19 cellular contexts compared by ENCODE assay signal in genomic region chr12:111414711-111415252, GRCh38. TPM values are rescaled to one million over a fixed set of nuclear protein-coding genes. Genes with fewer than 3 reads are reported as not detected.
DNase-seq lines count a peak whose midpoint lies in the region; ATAC-seq, FAIRE-seq and TF ChIP-seq lines count a peak whose summit lies in the region.
"Had no signal": no experiment of that assay in that cellular context is flagged by ENCODE, and none has a peak within 500 bp of the region (broad histone marks: within the 10 kb centered on the region; RNA-seq: fewer than 3 reads in every experiment).

No MANE protein-coding gene starts in this region.

- TF ChIP-seq RAD21 in GM12878 (IDR thresholded peaks at IDR 0.05; ENCODE audit: insufficient read depth, low read depth, low read length), result no peak

- intact Hi-C loops in GM12878 (cut with micrococcal nuclease; ENCODE audit: unreplicated experiment), result no loop called here

- no peak; the same call in 1 of the 2 replicates for TF ChIP-seq POLR2A in GM12878 (IDR thresholded peaks at IDR 0.05; ENCODE audit: low read depth, low read length)

- H3K27ac ChIP-seq in GM23338 (ENCODE audit: low read depth) (no peak overlapping the region), GM12878 (ENCODE audit: control insufficient read depth, insufficient read depth) (no peak overlapping the region), neural progenitor cell (no peak overlapping the region)
- H3K27ac ChIP-seq: ascending aorta, ovary had no signal

- H3K79me2 ChIP-seq in GM23338 (replicated peaks; ENCODE audit: insufficient read depth), result peaks cover 94% of the 10 kb centered on the region
- H3K79me2 ChIP-seq in GM12878 (ENCODE audit: control insufficient read depth, insufficient read depth, low read length), result peaks cover 74% of the 10 kb centered on the region
- H3K79me2 ChIP-seq in neural progenitor cell (ENCODE audit: low read depth), result peaks cover 6% of the 10 kb centered on the region

- H3K27me3 ChIP-seq in GM23338 (ENCODE audit: insufficient read depth) (no peaks in the 10 kb centered on the region), GM12878 (replicated peaks in 1 of 2; ENCODE audit: control insufficient read depth in 2 of 2, insufficient read depth in 2 of 2, low read length in 1 of 2) (no peaks in the 10 kb centered on the region), neural progenitor cell (no peaks in the 10 kb centered on the region)
- H3K27me3 ChIP-seq: ascending aorta, ovary had no signal

- H3K9me3 ChIP-seq in GM12878 (replicated peaks; ENCODE audit: control insufficient read depth, insufficient read depth, low read length), result no peaks in the 10 kb centered on the region
- no peaks in the 10 kb centered on the region for H3K9me3 ChIP-seq in neural progenitor cell (ENCODE audit: low read depth)
- H3K9me3 ChIP-seq: ascending aorta, ovary had no signal

- no peak overlapping the region; the same call in 1 of the 2 replicates for H3K4me2 ChIP-seq in GM23338
- H3K4me2 ChIP-seq in GM12878 (ENCODE audit: control insufficient read depth, insufficient read depth), result no peak overlapping the region
- H3K4me2 ChIP-seq in neural progenitor cell, result no peak overlapping the region

- H3K36me3 ChIP-seq in GM23338 (ENCODE audit: insufficient read depth) (peaks cover 13% of the 10 kb centered on the region), GM12878 (ENCODE audit: control insufficient read depth in 2 of 2, insufficient read depth in 2 of 2, low read length in 1 of 2) (peaks cover 10 to 19% of the 10 kb centered on the region in 2 experiments), neural progenitor cell (no peaks in the 10 kb centered on the region)
- H3K36me3 ChIP-seq: ovary had no signal

- no TSS peak for BruUV-seq in GM12878 (replicated peaks; lab: Mats Ljungman, UMichigan)

- WGBS in GM12878 (ENCODE audit: insufficient coverage, insufficient replicate concordance, low lambda C conversion rate, missing lambda C conversion rate), result 87% methylated on average over 7 of the region's 7 CpGs

- H3K36me3 Mint-ChIP-seq in activated CD8-positive, alpha-beta memory T cell treated with anti-CD3 and anti-CD28 coated beads, Interleukin-2, amount 10 ng/mL, durations not matched to agents 7 days and 5 days, result peaks cover 7% of the 10 kb centered on the region
- H3K36me3 Mint-ChIP-seq in GM23338 (ENCODE audit: low read depth) (peaks cover 27% of the 10 kb centered on the region), neural progenitor cell (no peaks in the 10 kb centered on the region)
- H3K36me3 Mint-ChIP-seq: mesothelial cell of epicardium had no signal

- peaks cover 9% of the 10 kb centered on the region; the same call in 1 of the 2 replicates for H3F3A ChIP-seq in GM23338 (replicated peaks; ENCODE audit: low read depth)
- H3F3A ChIP-seq in neural progenitor cell (ENCODE audit: low read depth), result peaks cover 13% of the 10 kb centered on the region

- H3K9ac ChIP-seq in GM12878 (ENCODE audit: control insufficient read depth, insufficient read depth, low read length) (no peak overlapping the region), neural progenitor cell (no peak overlapping the region)

- SMC1A ChIA-PET in GM12878 (lab: Charles Lee; ENCODE audit: uncharacterized antibody, unreplicated experiment), result interaction anchor here (2.2 to 5.6 kb wide), 2 partner anchors 14 to 37 kb away, joined by 8 to 57 read pairs; no protein-coding TSS in a partner anchor

- CTCF ChIA-PET in activated CD8-positive, alpha-beta memory T cell treated with anti-CD3 and anti-CD28 coated beads, Interleukin-2, amount 10 ng/mL, durations not matched to agents 7 days and 5 days (lab: Charles Lee), result interaction anchor here (0.8 to 1.9 kb wide), 3 partner anchors 11 to 37 kb away, joined by 3 to 6 read pairs (median 3); no protein-coding TSS in a partner anchor
- CTCF ChIA-PET in GM12878 (lab: Yijun Ruan, JAX), result interaction anchor here (27.0 kb wide), 1 partner anchor 36 kb away, joined by 1117 read pairs; no protein-coding TSS in a partner anchor

- no peak for FAIRE-seq in GM12878 (lab: Jason Lieb, UNC)
- FAIRE-seq: A204.1, keratinocyte had no signal

- RAD21 ChIA-PET in GM12878 (lab: Charles Lee; ENCODE audit: unreplicated experiment), result no interaction called here

- H3K27me3 Mint-ChIP-seq in activated CD8-positive, alpha-beta memory T cell treated with anti-CD3 and anti-CD28 coated beads, Interleukin-2, amount 10 ng/mL, durations not matched to agents 7 days and 5 days, result no peaks in the 10 kb centered on the region
- H3K27me3 Mint-ChIP-seq in GM23338 (ENCODE audit: insufficient read depth, low read depth, poor library complexity) (peaks cover 14% of the 10 kb centered on the region), neural progenitor cell (ENCODE audit: insufficient read depth, low read depth) (peaks cover 2% of the 10 kb centered on the region)
- H3K27me3 Mint-ChIP-seq: stimulated activated naive CD8-positive, alpha-beta T cell treated with anti-CD3 and anti-CD28 coated beads, Interleukin-15, Interleukin-2, amounts not matched to agents 100 ng/mL and 50 ng/mL, for 24 hours had no signal

- no peak for TF ChIP-seq EP300 in GM12878 (IDR thresholded peaks at IDR 0.05; ENCODE audit: borderline replicate concordance in 1 of 2, control insufficient read depth in 1 of 2, low read depth in 2 of 2, low read length in 2 of 2)

- in situ Hi-C loops in GM12878 (cut with MboI), result no loop called here

- H3K4me3 Mint-ChIP-seq in activated CD8-positive, alpha-beta memory T cell treated with anti-CD3 and anti-CD28 coated beads, Interleukin-2, amount 10 ng/mL, durations not matched to agents 7 days and 5 days, result no peak overlapping the region
- H3K4me3 Mint-ChIP-seq in GM23338 (no peak overlapping the region), neural progenitor cell (no peak overlapping the region)
- H3K4me3 Mint-ChIP-seq: mesothelial cell of epicardium; stimulated activated naive CD8-positive, alpha-beta T cell treated with anti-CD3 and anti-CD28 coated beads, Interleukin-15, Interleukin-2, amounts not matched to agents 100 ng/mL and 50 ng/mL, for 24 hours had no signal

- H3K4me1 Mint-ChIP-seq in activated CD8-positive, alpha-beta memory T cell treated with anti-CD3 and anti-CD28 coated beads, Interleukin-2, amount 10 ng/mL, durations not matched to agents 7 days and 5 days, result peaks cover 47% of the 10 kb centered on the region
- H3K4me1 Mint-ChIP-seq in GM23338 (peaks cover 55% of the 10 kb centered on the region), neural progenitor cell (peaks cover 36% of the 10 kb centered on the region)
- H3K4me1 Mint-ChIP-seq: mesothelial cell of epicardium had no signal

- POLR2A ChIA-PET in GM12878 (lab: Charles Lee), result interaction anchor here (13.2 kb wide), 1 partner anchor 16 kb away, joined by 188 read pairs; no protein-coding TSS in a partner anchor

- TF ChIP-seq CTCF in GM23338 (conservative IDR thresholded peaks at IDR 0.05; ENCODE audit: low read depth in 2 of 2), result peak in 1 of 2 experiments; percentile 12; a peak in 1 of 4 replicates
- TF ChIP-seq CTCF in GM12878 (IDR thresholded peaks at IDR 0.05 in 2 of 3, conservative IDR thresholded peaks at IDR 0.05 in 1 of 3; ENCODE audit: control insufficient read depth in 2 of 3, extremely low read depth in 1 of 3, insufficient read depth in 1 of 3, low read depth in 3 of 3, low read length in 3 of 3), result no peak
- TF ChIP-seq CTCF in neural progenitor cell (IDR thresholded peaks at IDR 0.05), result no peak

- no peak for DNase-seq in activated CD8-positive, alpha-beta memory T cell treated with anti-CD3 and anti-CD28 coated beads, Interleukin-2, amount 10 ng/mL, durations not matched to agents 7 days and 5 days
- DNase-seq in activated CD8-positive, alpha-beta memory T cell treated with anti-CD3 and anti-CD28 coated beads, Interleukin-2, amount 50 U/mL, for 48 hours, result no peak
- DNase-seq in GM23338 (ENCODE audit: low spot score) (no peak), GM12878 (ENCODE audit: low read depth, low spot score) (no peak), neural progenitor cell (ENCODE audit: low spot score) (no peak), AG20443 (ENCODE audit: low spot score) (no peak)
- no peak for DNase-seq in stimulated activated naive CD4-positive, alpha-beta T cell (lab: John Stamatoyannopoulos, UW)
- DNase-seq: COR-L47, NCI-H1417, NCI-H2227 treated with DMSO at 0.1 percent for 48 hours, ovary had no signal

- peaks cover 46% of the 10 kb centered on the region for H4K20me1 ChIP-seq in GM23338 (replicated peaks; ENCODE audit: insufficient read depth)
- peaks cover 19% of the 10 kb centered on the region for H4K20me1 ChIP-seq in GM12878 (ENCODE audit: control insufficient read depth, insufficient read depth)
- peaks cover 16% of the 10 kb centered on the region for H4K20me1 ChIP-seq in neural progenitor cell (ENCODE audit: low read depth)

- H3K4me1 ChIP-seq in GM23338 (ENCODE audit: insufficient read depth), result peaks cover 46% of the 10 kb centered on the region
- H3K4me1 ChIP-seq in GM12878 (ENCODE audit: control insufficient read depth, insufficient read depth, low read length), result peaks cover 33% of the 10 kb centered on the region
- H3K4me1 ChIP-seq in neural progenitor cell, result peaks cover 18% of the 10 kb centered on the region

- H2AFZ ChIP-seq in GM23338 (no peak overlapping the region), GM12878 (ENCODE audit: control insufficient read depth, low read depth, low read length) (no peak overlapping the region), neural progenitor cell (replicated peaks) (no peak overlapping the region)

- H3K4me3 ChIP-seq in GM23338 (no peak overlapping the region), GM12878 (no peak overlapping the region), neural progenitor cell (no peak overlapping the region)
- H3K4me3 ChIP-seq: ascending aorta, coronary artery, ovary had no signal

- peak overlapping the region; percentile 25 for H3K27ac Mint-ChIP-seq in activated CD8-positive, alpha-beta memory T cell treated with anti-CD3 and anti-CD28 coated beads, Interleukin-2, amount 10 ng/mL, durations not matched to agents 7 days and 5 days
- H3K27ac Mint-ChIP-seq in GM23338, result peak overlapping the region; percentile 64
- H3K27ac Mint-ChIP-seq in neural progenitor cell, result peak overlapping the region; percentile 30
- H3K27ac Mint-ChIP-seq: mesothelial cell of epicardium; stimulated activated naive CD8-positive, alpha-beta T cell treated with anti-CD3 and anti-CD28 coated beads, Interleukin-15, Interleukin-2, amounts not matched to agents 100 ng/mL and 50 ng/mL, for 24 hours had no signal

- H3K9me2 ChIP-seq in GM23338 (ENCODE audit: insufficient read depth), result no peaks in the 10 kb centered on the region

- H3K9me3 Mint-ChIP-seq in activated CD8-positive, alpha-beta memory T cell treated with anti-CD3 and anti-CD28 coated beads, Interleukin-2, amount 10 ng/mL, durations not matched to agents 7 days and 5 days (ENCODE audit: low read depth), result no peaks in the 10 kb centered on the region
- no peaks in the 10 kb centered on the region for H3K9me3 Mint-ChIP-seq in GM23338
- no peaks in the 10 kb centered on the region for H3K9me3 Mint-ChIP-seq in neural progenitor cell
- H3K9me3 Mint-ChIP-seq: mesothelial cell of epicardium; stimulated activated naive CD8-positive, alpha-beta T cell treated with anti-CD3 and anti-CD28 coated beads, Interleukin-15, Interleukin-2, amounts not matched to agents 100 ng/mL and 50 ng/mL, for 24 hours had no signal

- ATAC-seq in activated CD8-positive, alpha-beta memory T cell treated with anti-CD3 and anti-CD28 coated beads, Interleukin-2, amount 10 ng/mL, durations not matched to agents 7 days and 5 days, result no peak
- ATAC-seq in GM23338 (no peak), GM12878 (no peak), HG03565 (IDR thresholded peaks at IDR 0.05; ENCODE audit: unreplicated experiment) (no peak)
- ATAC-seq: esophagus mucosa had no signal

RNA-seq across cellular contexts. Expression of gene SH2B3, which starts 9.1 kb away (rescaled TPM):
- 10 to 100 TPM; 24.9 to 51.3 TPM for total RNA-seq in activated CD8-positive, alpha-beta memory T cell treated with anti-CD3 and anti-CD28 coated beads, Interleukin-2, amount 10 ng/mL, durations not matched to agents 7 days and 5 days
- total RNA-seq in GM23338 (2014; rRNA removed; shearing (Covaris generic)), result 59.0 and 59.3 TPM in 2 replicates
- 7.6 and 8.1 TPM in 2 replicates for polyA plus RNA-seq in GM23338 (2016; fragmentation: Nextera tagmentation; extraction: Ambion mirVana)
- total RNA-seq in GM12878 (2013; cell fraction: nucleolus; rRNA removed), result 28.3 and 28.4 TPM in 2 replicates
- total RNA-seq in GM12878 (2014; rRNA removed), result 32.3 and 32.5 TPM in 2 replicates
- 25.3 and 27.6 TPM in 2 replicates for total RNA-seq in GM12878 (2014; rRNA removed; fragmentation: Illumina TruSeq; extraction: Trizol)
- total RNA-seq in GM12878 (2021), result 43.2 and 46.4 TPM in 2 replicates
- 18.6 TPM for polyA plus RNA-seq in GM12878 (2011; ENCODE audit: low read depth)
- 15.0 and 19.1 TPM in 2 replicates for polyA plus RNA-seq in GM12878 (2011; rRNA removed)
- 19.4 and 21.7 TPM in 2 replicates for polyA plus RNA-seq in GM12878 (2011; cell fraction: cytosol; rRNA removed)
- 18.9 and 27.2 TPM in 2 replicates for polyA plus RNA-seq in GM12878 (2011; cell fraction: nucleus; rRNA removed)
- 18.0 and 25.3 TPM in 2 replicates for polyA plus RNA-seq in GM12878 (2012)
- 35.6 and 38.3 TPM in 2 replicates for polyA plus RNA-seq in GM12878 (2014; fragmentation: Illumina TruSeq; extraction: Trizol)
- 1 to 10 TPM; 5.8 to 8.5 TPM for polyA plus RNA-seq in GM12878 (2014; fragmentation: Nextera tagmentation; extraction: Ambion mirVana)
- polyA plus RNA-seq in GM12878 (2014; rRNA removed), result 28.1 and 31.0 TPM in 2 replicates
- polyA plus RNA-seq in GM12878 (2016; fragmentation: Nextera tagmentation; extraction: Ambion mirVana), result 10 to 100 TPM in 1 of 2 experiments, 1 to 10 TPM in 1; 9.1 to 11.9 TPM
- 15.0 and 18.0 TPM in 2 replicates for polyA minus RNA-seq in GM12878 (2011; rRNA and poly(A)+ RNA removed)
- 11.4 and 13.1 TPM in 2 replicates for polyA minus RNA-seq in GM12878 (2011; cell fraction: cytosol; rRNA and poly(A)+ RNA removed)
- 4.8 and 11.5 TPM in 2 replicates for polyA minus RNA-seq in GM12878 (2011; cell fraction: nucleus; rRNA and poly(A)+ RNA removed)
- total RNA-seq in neural progenitor cell (ENCODE audit: low replicate concordance), result 2.8 and 5.7 TPM in 2 replicates

RNA-seq across cellular contexts. Expression of gene PHETA1, which starts 45.9 kb away (rescaled TPM):
- total RNA-seq in activated CD8-positive, alpha-beta memory T cell treated with anti-CD3 and anti-CD28 coated beads, Interleukin-2, amount 10 ng/mL, durations not matched to agents 7 days and 5 days, result 1 to 10 TPM; 2.8 to 3.4 TPM
- 12.9 and 15.4 TPM in 2 replicates for total RNA-seq in GM23338 (2014; rRNA removed; shearing (Covaris generic))
- polyA plus RNA-seq in GM23338 (2016; fragmentation: Nextera tagmentation; extraction: Ambion mirVana), result 4.8 and 5.3 TPM in 2 replicates
- total RNA-seq in GM12878 (2013; cell fraction: nucleolus; rRNA removed), result 1.8 and 3.4 TPM in 2 replicates
- 0.45 and 0.65 TPM in 2 replicates for total RNA-seq in GM12878 (2014; rRNA removed)
- total RNA-seq in GM12878 (2014; rRNA removed; fragmentation: Illumina TruSeq; extraction: Trizol), result 0.18 and 0.28 TPM in 2 replicates
- 1.3 and 1.4 TPM in 2 replicates for total RNA-seq in GM12878 (2021)
- polyA plus RNA-seq in GM12878 (2011; ENCODE audit: low read depth), result 0.21 TPM
- 0.30 and 0.79 TPM in 2 replicates for polyA plus RNA-seq in GM12878 (2011; rRNA removed)
- 1.0 and 1.8 TPM in 2 replicates for polyA plus RNA-seq in GM12878 (2011; cell fraction: cytosol; rRNA removed)
- polyA plus RNA-seq in GM12878 (2011; cell fraction: nucleus; rRNA removed), result 2.5 and 3.0 TPM in 2 replicates
- 1.0 and 1.3 TPM in 2 replicates for polyA plus RNA-seq in GM12878 (2012)
- 0.29 TPM in 1 of 2 replicates, not detected in the other for polyA plus RNA-seq in GM12878 (2014; fragmentation: Illumina TruSeq; extraction: Trizol)
- under 1 TPM in 1 of 2 experiments, not detected in 1; 0.02 TPM for polyA plus RNA-seq in GM12878 (2014; fragmentation: Nextera tagmentation; extraction: Ambion mirVana)
- polyA plus RNA-seq in GM12878 (2014; rRNA removed), result 0.51 and 1.4 TPM in 2 replicates
- 1 to 10 TPM in 1 of 2 experiments, under 1 TPM in 1; 0.59 to 1.1 TPM for polyA plus RNA-seq in GM12878 (2016; fragmentation: Nextera tagmentation; extraction: Ambion mirVana)
- 0.51 and 1.3 TPM in 2 replicates for polyA minus RNA-seq in GM12878 (2011; rRNA and poly(A)+ RNA removed)
- 0.53 and 0.73 TPM in 2 replicates for polyA minus RNA-seq in GM12878 (2011; cell fraction: cytosol; rRNA and poly(A)+ RNA removed)
- polyA minus RNA-seq in GM12878 (2011; cell fraction: nucleus; rRNA and poly(A)+ RNA removed), result 0.60 and 1.3 TPM in 2 replicates
- total RNA-seq in neural progenitor cell (ENCODE audit: low replicate concordance), result 1.5 and 12.8 TPM in 2 replicates
